In the genomic region with DNA sequence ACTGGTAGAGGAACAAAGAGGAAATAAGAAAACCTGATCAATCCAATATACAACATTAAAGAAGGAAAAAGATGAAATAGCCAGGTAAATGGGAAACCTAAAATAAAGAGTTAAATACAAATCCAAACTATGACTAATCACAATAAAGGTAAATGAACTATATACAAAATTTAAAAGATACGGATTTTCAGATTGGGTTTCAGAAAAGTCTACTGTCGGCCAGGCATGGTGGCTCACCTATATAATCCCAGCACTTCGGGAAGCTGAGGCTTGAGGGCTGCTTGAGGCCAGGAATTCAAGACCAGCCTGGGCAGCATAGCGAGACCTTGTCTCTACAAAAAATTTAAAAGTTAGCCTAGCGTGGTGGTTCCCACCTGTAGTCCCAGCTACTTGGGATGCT, we compare ENCODE assay signal across 8 cellular contexts. TPM values are rescaled to one million over a fixed set of nuclear protein-coding genes. Genes with fewer than 3 reads are reported as not detected.
"Had no signal": no experiment of that assay in that cellular context is flagged by ENCODE, and none has a peak within 500 bp of the region (broad histone marks: within the 10 kb centered on the region; RNA-seq: fewer than 3 reads in every experiment).

No MANE protein-coding gene starts in this region.

- H3K36me3 Mint-ChIP-seq: IgD-negative memory B cell had no signal

- H3K4me3 Mint-ChIP-seq: IgD-negative memory B cell had no signal

- DNase-seq: IMR-90, KBM-7 had no signal

- FAIRE-seq: HepG2, HTR-8/SVneo had no signal

- ATAC-seq: HepG2 had no signal

- H3K27ac Mint-ChIP-seq: IgD-negative memory B cell had no signal

- H3K27ac ChIP-seq: HL-60 had no signal

- H3K4me1 Mint-ChIP-seq: IgD-negative memory B cell had no signal

RNA-seq across cellular contexts. Expression of a gene that starts 39.9 kb away (rescaled TPM):
- total RNA-seq: HepG2, HT-29, HT1080, IMR-90 had no signal
- polyA plus RNA-seq: HepG2, IMR-90 had no signal
